ENCODE assay signal across 8 cellular contexts in the genomic region with DNA sequence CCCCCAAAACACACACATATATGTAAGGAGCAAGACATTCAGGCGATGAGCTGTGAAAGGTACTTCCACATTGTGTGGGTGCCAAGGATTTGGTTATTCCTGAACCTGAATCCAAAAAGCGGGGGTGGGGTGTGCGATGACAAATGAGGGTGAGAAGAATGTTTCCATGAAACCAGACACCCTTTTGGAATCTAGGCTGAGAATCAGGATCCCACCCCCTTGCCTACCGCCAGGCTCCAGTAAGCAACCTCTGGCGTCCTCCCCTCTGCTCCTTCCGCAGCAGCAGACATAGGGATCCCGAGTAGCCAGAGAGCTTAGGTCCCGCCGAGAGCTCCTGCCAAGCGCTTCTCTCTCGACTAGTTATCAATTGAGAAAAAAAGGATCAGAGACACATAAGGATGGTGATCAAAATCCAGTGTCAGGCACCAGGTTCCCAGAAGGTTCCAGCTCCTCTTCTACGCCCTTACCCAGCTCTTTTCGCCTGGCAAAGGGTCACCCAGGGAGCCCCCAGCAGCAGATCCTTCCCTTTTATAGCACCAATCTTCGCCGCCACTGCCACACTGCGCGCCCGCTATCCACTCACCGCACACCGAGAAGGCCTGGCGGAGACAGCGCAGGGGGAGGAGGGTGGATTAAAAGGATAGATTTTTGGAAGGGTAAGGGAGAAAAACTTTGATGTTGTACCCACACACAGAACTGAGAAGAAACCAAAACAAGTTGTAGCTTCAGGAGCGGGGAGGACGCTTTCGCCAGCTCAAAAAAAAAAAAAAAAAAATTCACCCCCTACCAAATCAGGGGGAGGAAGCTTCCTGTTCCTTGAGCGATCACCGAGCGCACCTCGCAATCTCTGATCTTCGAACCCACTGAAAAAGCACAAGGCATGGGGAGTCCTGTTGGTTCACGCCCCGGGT.
A peak's percentile ranks its signal among the peaks of the same experiment; 100 is the strongest.
DNase-seq lines count a peak whose midpoint lies in the region; ATAC-seq, FAIRE-seq and TF ChIP-seq lines count a peak whose summit lies in the region.
"Not testable (repeated sequence)": the region's sequence is repeated elsewhere in the genome, so short reads cannot be mapped to it uniquely, and the experiment has no call there.

No MANE protein-coding gene starts in this region.

- not testable (repeated sequence) for H3K79me2 ChIP-seq in keratinocyte (ENCODE audit: control insufficient read depth, insufficient read depth, low read length); trophoblast cell (ENCODE audit: control insufficient read depth, insufficient read depth, low read length, poor library complexity)

- not testable (repeated sequence) for H3K9ac ChIP-seq in keratinocyte (ENCODE audit: control insufficient read depth, extremely low read depth, insufficient read depth, low read length)
- peak overlapping the region; percentile 37 for H3K9ac ChIP-seq in trophoblast cell (ENCODE audit: low read length)

- not testable (repeated sequence) for TF ChIP-seq CTCF in NB4 (IDR thresholded peaks at IDR 0.05; ENCODE audit: low read depth, low read length); keratinocyte (optimal IDR thresholded peaks at IDR 0.05 in 1 of 3, IDR thresholded peaks at IDR 0.05 in 1 of 3, conservative IDR thresholded peaks at IDR 0.05 in 1 of 3; ENCODE audit: extremely low read depth in 1 of 3, insufficient read depth in 2 of 3, low read length in 3 of 3); tibial nerve (IDR thresholded peaks at IDR 0.05)

- peaks cover 42% of the 10 kb centered on the region for H3K27me3 Mint-ChIP-seq in activated naive CD8-positive, alpha-beta T cell treated with anti-CD3 and anti-CD28 coated beads, Interleukin-2, amount 50 U/mL, for 24 hours

- H3K27me3 ChIP-seq in esophagus (ENCODE audit: control insufficient read depth in 1 of 2, insufficient read depth in 2 of 2, low read length in 2 of 2); trophoblast cell (ENCODE audit: insufficient read depth, low read length): not testable (repeated sequence)
- peaks cover 13% of the 10 kb centered on the region for H3K27me3 ChIP-seq in keratinocyte (ENCODE audit: control insufficient read depth, extremely low read depth, insufficient read depth, low read length)
- H3K27me3 ChIP-seq in tibial nerve, result peaks cover 0 to 21% of the 10 kb centered on the region in 2 donors

- peak; percentile 54 for DNase-seq in DMS 273 (lab: John Stamatoyannopoulos, UW; ENCODE audit: unreplicated experiment)
- DNase-seq in NB4 (ENCODE audit: low read depth); activated naive CD8-positive, alpha-beta T cell treated with anti-CD3 and anti-CD28 coated beads, Interleukin-2, amount 50 U/mL, for 24 hours; keratinocyte (ENCODE audit: low read depth, low spot score); trophoblast cell; tibial nerve (ENCODE audit: low spot score in 2 of 2): not testable (repeated sequence)

- not testable (repeated sequence) for H3K9me3 Mint-ChIP-seq in activated naive CD8-positive, alpha-beta T cell treated with anti-CD3 and anti-CD28 coated beads, Interleukin-2, amount 50 U/mL, for 24 hours

- H3K9me1 ChIP-seq in keratinocyte (ENCODE audit: control insufficient read depth, extremely low read depth, insufficient read depth, low read length), result not testable (repeated sequence)

- 4 to 6% methylated on average over 31 to 32 of the region's 32 CpGs for WGBS in esophagus, 2 donors
- no CpG with 5 or more reads among the region's 32 CpGs for whole genome bisulfite sequencing in trophoblast cell (ENCODE audit: extremely low coverage, insufficient coverage, insufficient read length)
- WGBS in tibial nerve, 2 donors, result 5% methylated on average over 32 of the region's 32 CpGs

- not testable (repeated sequence) for H2BK5ac ChIP-seq in trophoblast cell (ENCODE audit: low read depth, low read length, poor library complexity)

- not testable (repeated sequence) for H3K27ac Mint-ChIP-seq in activated naive CD8-positive, alpha-beta T cell treated with anti-CD3 and anti-CD28 coated beads, Interleukin-2, amount 50 U/mL, for 24 hours

- H3K4me3 Mint-ChIP-seq in activated naive CD8-positive, alpha-beta T cell treated with anti-CD3 and anti-CD28 coated beads, Interleukin-2, amount 50 U/mL, for 24 hours, result peak overlapping the region; percentile 65

- not testable (repeated sequence) for H3K9me3 ChIP-seq in esophagus (ENCODE audit: control insufficient read depth in 2 of 2, insufficient read depth in 1 of 2, low read depth in 1 of 2, low read length in 1 of 2); keratinocyte (ENCODE audit: control insufficient read depth, low read depth, low read length); trophoblast cell (ENCODE audit: insufficient read depth, low read depth, low read length); tibial nerve

- H4K8ac ChIP-seq in trophoblast cell (ENCODE audit: low read depth, low read length), result peak overlapping the region; percentile 52

- H3K27ac ChIP-seq in esophagus (ENCODE audit: low read depth in 2 of 2, low read length in 1 of 2); keratinocyte (ENCODE audit: control insufficient read depth, insufficient read depth, low read length); trophoblast cell (ENCODE audit: low read depth, low read length); tibial nerve: not testable (repeated sequence)

- not testable (repeated sequence) for H3K4ac ChIP-seq in trophoblast cell (ENCODE audit: low read depth, low read length)

- H3K23ac ChIP-seq in trophoblast cell (ENCODE audit: low read length), result not testable (repeated sequence)

- H4K12ac ChIP-seq in trophoblast cell (ENCODE audit: low read depth, low read length), result peak overlapping the region; percentile 32

- H3K4me3 ChIP-seq in NB4 (ENCODE audit: low read depth, low read length) (peak overlapping the region; percentile 55), esophagus (ENCODE audit: low read depth in 1 of 2, low read length in 2 of 2) (peak overlapping the region; percentile 14 to 19), keratinocyte (ENCODE audit: control insufficient read depth in 2 of 3, extremely low read depth in 1 of 3, insufficient read depth in 2 of 3, low read depth in 1 of 3, low read length in 3 of 3) (peak overlapping the region; percentile 1 to 57 (median 43)), trophoblast cell (ENCODE audit: low read depth, low read length) (peak overlapping the region; percentile 63), tibial nerve (peak overlapping the region in 3 of 4 donors; percentile 19 to 38 (median 33))

- H3K79me1 ChIP-seq in trophoblast cell (ENCODE audit: low read length), result not testable (repeated sequence)

- not testable (repeated sequence) for H3K36me3 Mint-ChIP-seq in activated naive CD8-positive, alpha-beta T cell treated with anti-CD3 and anti-CD28 coated beads, Interleukin-2, amount 50 U/mL, for 24 hours (ENCODE audit: low read depth)

- not testable (repeated sequence) for H2AK5ac ChIP-seq in trophoblast cell (ENCODE audit: low read length)

- peak overlapping the region; percentile 82 for H2AFZ ChIP-seq in keratinocyte (ENCODE audit: control insufficient read depth, low read length)
- peak overlapping the region; percentile 78 for H2AFZ ChIP-seq in trophoblast cell (ENCODE audit: insufficient read depth, low read length, poor library complexity)

- dilution Hi-C loops in keratinocyte (cut with MboI; ENCODE audit: extremely low pct_ligation_motif_present, low sequenced_read_pairs), result not testable (repeated sequence)

- peak overlapping the region; percentile 65 for H3K14ac ChIP-seq in trophoblast cell (ENCODE audit: low read length)

- H4K91ac ChIP-seq in trophoblast cell (ENCODE audit: low read depth, low read length), result peak overlapping the region; percentile 57

- FAIRE-seq in keratinocyte (lab: Jason Lieb, UNC), result peak; percentile 74

- H3K4me1 Mint-ChIP-seq in activated naive CD8-positive, alpha-beta T cell treated with anti-CD3 and anti-CD28 coated beads, Interleukin-2, amount 50 U/mL, for 24 hours, result peaks cover 11% of the 10 kb centered on the region

- peak overlapping the region; percentile 87 for H3K4me2 ChIP-seq in keratinocyte (ENCODE audit: control insufficient read depth, extremely low read depth, insufficient read depth, low read depth, low read length)
- H3K4me2 ChIP-seq in trophoblast cell (ENCODE audit: low read length), result peak overlapping the region; percentile 72

- peak; percentile 72 for ATAC-seq in SK-N-SH treated with all-trans-retinoic acid at 6 μM for 48 hours
- ATAC-seq in activated naive CD8-positive, alpha-beta T cell treated with anti-CD3 and anti-CD28 coated beads, Interleukin-2, amount 50 U/mL, for 24 hours, result not testable (repeated sequence)

- not testable (repeated sequence) for TF ChIP-seq POLR2A in NB4 (IDR thresholded peaks at IDR 0.05; ENCODE audit: extremely low read depth, insufficient read length); tibial nerve (IDR thresholded peaks at IDR 0.05)

- H2BK120ac ChIP-seq in trophoblast cell (ENCODE audit: insufficient read depth, low read length, poor library complexity), result peak overlapping the region; percentile 29

- peak overlapping the region; percentile 44 for H2BK12ac ChIP-seq in trophoblast cell (ENCODE audit: low read length)

- TF ChIP-seq EP300 in tibial nerve (IDR thresholded peaks at IDR 0.05), result not testable (repeated sequence)

- H4K20me1 ChIP-seq in keratinocyte (ENCODE audit: control insufficient read depth, extremely low read depth, insufficient read depth, low read length), result not testable (repeated sequence)

- not testable (repeated sequence) for H3K4me1 ChIP-seq in esophagus (ENCODE audit: control insufficient read depth in 2 of 2, insufficient read depth in 2 of 2, low read length in 1 of 2); trophoblast cell (ENCODE audit: control insufficient read depth in 1 of 2, insufficient read depth in 2 of 2, low read length in 2 of 2)
- H3K4me1 ChIP-seq in keratinocyte (ENCODE audit: control insufficient read depth, extremely low read depth, insufficient read depth, low read length) (peaks cover 12% of the 10 kb centered on the region), tibial nerve (peaks cover 0 to 21% (median 0%) of the 10 kb centered on the region in 4 donors)

- H3K18ac ChIP-seq in trophoblast cell (ENCODE audit: low read length), result peak overlapping the region; percentile 20

- not testable (repeated sequence) for H3K36me3 ChIP-seq in esophagus (ENCODE audit: control insufficient read depth in 2 of 2, insufficient read depth in 2 of 2, low read length in 1 of 2); keratinocyte (ENCODE audit: control insufficient read depth in 2 of 2, extremely low read depth in 1 of 2, insufficient read depth in 2 of 2, low read length in 2 of 2); trophoblast cell (ENCODE audit: control insufficient read depth in 1 of 2, insufficient read depth in 2 of 2, low read length in 2 of 2); tibial nerve
